Comparison of ENCODE assay signal across 18 cellular contexts in genomic region chr16:85968041-85968920, GRCh38.
"Had no signal": no experiment of that assay in that cellular context is flagged by ENCODE, and none has a peak within 500 bp of the region (broad histone marks: within the 10 kb centered on the region; RNA-seq: fewer than 3 reads in every experiment).

No MANE protein-coding gene starts in this region.

- H3K27me3 Mint-ChIP-seq: memory B cell had no signal

- H3K36me3 Mint-ChIP-seq: memory B cell, natural killer cell, type B pancreatic cell had no signal

- ATAC-seq: esophagus mucosa, left lung, natural killer cell, SK-N-SH treated with all-trans-retinoic acid at 6 μM for 48 hours had no signal

- H3K27ac ChIP-seq: coronary artery, left lung, suprapubic skin had no signal

- H3K36me3 ChIP-seq: left lung, suprapubic skin had no signal

- H3K9me3 Mint-ChIP-seq: natural killer cell, type B pancreatic cell had no signal

- H3K27ac Mint-ChIP-seq: memory B cell had no signal

- H3K4me3 Mint-ChIP-seq: memory B cell, natural killer cell had no signal

- DNase-seq: activated CD4-positive, alpha-beta T cell treated with anti-CD3 and anti-CD28 coated beads for 4 hours; activated naive CD4-positive, alpha-beta T cell treated with Interleukin-2 at 50 U/mL for 16 hours; caudate nucleus; hippocampal formation; kidney; left lung; natural killer cell; retina; stimulated activated CD4-positive, alpha-beta T cell treated with anti-CD3 and anti-CD28 coated beads, Interleukin-2, amount 100 ng/mL, for 48 hours; stimulated activated naive CD4-positive, alpha-beta T cell; T-helper 1 cell; T1000 had no signal

- H3K4me3 ChIP-seq: coronary artery, left lung, suprapubic skin had no signal

- H3K9me3 ChIP-seq: left lung, suprapubic skin had no signal
